Comparison of ENCODE assay signal across 19 cellular contexts in the genomic region with DNA sequence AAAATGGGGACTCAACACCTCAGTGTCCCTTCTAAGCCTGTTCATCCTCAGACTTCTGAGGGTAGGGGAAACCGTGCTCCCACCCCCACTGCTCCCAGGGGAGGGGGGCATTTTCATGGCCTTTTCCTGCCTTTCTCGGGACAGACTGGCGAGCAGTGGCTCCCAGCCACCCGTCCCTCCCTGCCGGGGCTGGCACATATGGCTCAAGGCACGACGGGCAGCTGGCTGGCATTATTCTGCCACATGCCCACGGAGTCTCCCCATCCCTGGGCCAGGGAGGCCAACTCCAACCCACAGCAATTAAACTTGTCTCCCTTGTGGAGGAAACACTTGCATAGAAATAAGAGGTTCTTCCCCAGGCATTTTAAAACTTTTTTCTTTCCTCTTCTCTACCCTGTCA.
A peak's percentile ranks its signal among the peaks of the same experiment; 100 is the strongest.
DNase-seq lines count a peak whose midpoint lies in the region; TF ChIP-seq lines count a peak whose summit lies in the region.
"Had no signal": no experiment of that assay in that cellular context is flagged by ENCODE, and none has a peak within 500 bp of the region (broad histone marks: within the 10 kb centered on the region; RNA-seq: fewer than 3 reads in every experiment).

No MANE protein-coding gene starts in this region.

- in situ Hi-C loops in astrocyte of the cerebellum (cut with HindIII; ENCODE audit: low sequenced_read_pairs), result no loop called here

- H3K4me3 ChIP-seq in astrocyte of the cerebellum (ENCODE audit: low read depth, low read length) (peak overlapping the region; percentile 2), ascending aorta (no peak overlapping the region)
- H3K4me3 ChIP-seq: psoas muscle, SJSA1 had no signal

- intact Hi-C loops in ascending aorta (cut with DNase I), result no loop called here

- H3K27me3 ChIP-seq in ascending aorta, result no peaks in the 10 kb centered on the region
- H3K27me3 ChIP-seq: SJSA1 had no signal

- no peaks in the 10 kb centered on the region for H3K9me3 ChIP-seq in ascending aorta
- H3K9me3 ChIP-seq: psoas muscle, SJSA1 had no signal

- H3K4me1 ChIP-seq in ascending aorta, result no peaks in the 10 kb centered on the region
- H3K4me1 ChIP-seq: psoas muscle, SJSA1 had no signal

- no peak overlapping the region for H3K27ac ChIP-seq in ascending aorta
- H3K27ac ChIP-seq: psoas muscle, SJSA1 had no signal

- H3K4me1 Mint-ChIP-seq in progenitor cell of endocrine pancreas (ENCODE audit: low read depth), result peaks cover 14% of the 10 kb centered on the region
- H3K4me1 Mint-ChIP-seq: activated CD4-positive, alpha-beta T cell treated with anti-CD3 and anti-CD28 coated beads for 36 hours; naive thymus-derived CD4-positive, alpha-beta T cell had no signal

- H3K36me3 ChIP-seq in ascending aorta, result no peaks in the 10 kb centered on the region
- H3K36me3 ChIP-seq: SJSA1 had no signal

- no peaks in the 10 kb centered on the region for H3K9me3 Mint-ChIP-seq in progenitor cell of endocrine pancreas (ENCODE audit: low read depth)

- peak overlapping the region; percentile 62 for H3K4me3 Mint-ChIP-seq in progenitor cell of endocrine pancreas (ENCODE audit: low read depth)
- H3K4me3 Mint-ChIP-seq: activated CD4-positive, alpha-beta T cell treated with anti-CD3 and anti-CD28 coated beads for 36 hours; HFFc6; naive thymus-derived CD4-positive, alpha-beta T cell had no signal

- peaks cover 5% of the 10 kb centered on the region for H3K27me3 Mint-ChIP-seq in progenitor cell of endocrine pancreas
- H3K27me3 Mint-ChIP-seq: activated CD4-positive, alpha-beta T cell treated with anti-CD3 and anti-CD28 coated beads for 36 hours had no signal

- TF ChIP-seq CTCF in astrocyte of the cerebellum (IDR thresholded peaks at IDR 0.05; ENCODE audit: low read depth, low read length, missing control alignments), result no peak
- no peak for TF ChIP-seq CTCF in progenitor cell of endocrine pancreas (IDR thresholded peaks at IDR 0.05; ENCODE audit: unreplicated experiment)
- no peak for TF ChIP-seq CTCF in ascending aorta (IDR thresholded peaks at IDR 0.05)

- DNase-seq in NCI-H1417 (lab: John Stamatoyannopoulos, UW) (peak in 2 of 3 experiments; percentile 62 to 72), NCI-H1417 treated with DMSO at 0.1 percent for 48 hours (lab: John Stamatoyannopoulos, UW) (no peak), astrocyte of the cerebellum (ENCODE audit: low read depth) (no peak), iPS-NIHi7 (ENCODE audit: extremely low spot score) (peak; percentile 16), progenitor cell of endocrine pancreas (ENCODE audit: low spot score, unreplicated experiment) (no peak), ascending aorta (ENCODE audit: low spot score in 2 of 2) (no peak), middle frontal gyrus (ENCODE audit: extremely low spot score, low spot score) (no peak)
- no peak for DNase-seq in stimulated activated CD4-positive, alpha-beta T cell treated with anti-CD3 and anti-CD28 coated beads, Interleukin-15, amount 100 ng/mL, for 24 hours
- DNase-seq: activated CD4-positive, alpha-beta T cell treated with anti-CD3 and anti-CD28 coated beads for 36 hours; activated gamma-delta T cell; DND-41; HFFc6; hippocampal formation; naive thymus-derived CD4-positive, alpha-beta T cell; NCI-H1436 treated with DMSO at 0.1 percent for 48 hours; psoas muscle; stimulated activated naive CD8-positive, alpha-beta T cell treated with anti-CD3 and anti-CD28 coated beads, Interleukin-15, Interleukin-2, amounts not matched to agents 100 U/mL and 50 U/mL, for 24 hours; T1000 had no signal

- peak overlapping the region; percentile 50 for H3K27ac Mint-ChIP-seq in progenitor cell of endocrine pancreas
- H3K27ac Mint-ChIP-seq: activated CD4-positive, alpha-beta T cell treated with anti-CD3 and anti-CD28 coated beads for 36 hours; HFFc6; naive thymus-derived CD4-positive, alpha-beta T cell had no signal

- H3K36me3 Mint-ChIP-seq in progenitor cell of endocrine pancreas (ENCODE audit: insufficient read depth), result no peaks in the 10 kb centered on the region
- H3K36me3 Mint-ChIP-seq: naive thymus-derived CD4-positive, alpha-beta T cell had no signal

Comparison
In these comparisons a context has a peak if more than half of its experiments do, and no peak if none do; other contexts are left out.
1. DNase-seq: peak in NCI-H1417 (2 of 3) and iPS-NIHi7 (single experiment); none in NCI-H1417 treated with DMSO at 0.1 percent for 48 hours (single experiment), astrocyte of the cerebellum (single experiment), progenitor cell of endocrine pancreas (single experiment), ascending aorta (0 of 2), middle frontal gyrus (single experiment) and stimulated activated CD4-positive, alpha-beta T cell treated with anti-CD3 and anti-CD28 coated beads, Interleukin-15, amount 100 ng/mL, for 24 hours (single experiment).